Comparison of ENCODE assay signal across 9 cellular contexts in the genomic region with DNA sequence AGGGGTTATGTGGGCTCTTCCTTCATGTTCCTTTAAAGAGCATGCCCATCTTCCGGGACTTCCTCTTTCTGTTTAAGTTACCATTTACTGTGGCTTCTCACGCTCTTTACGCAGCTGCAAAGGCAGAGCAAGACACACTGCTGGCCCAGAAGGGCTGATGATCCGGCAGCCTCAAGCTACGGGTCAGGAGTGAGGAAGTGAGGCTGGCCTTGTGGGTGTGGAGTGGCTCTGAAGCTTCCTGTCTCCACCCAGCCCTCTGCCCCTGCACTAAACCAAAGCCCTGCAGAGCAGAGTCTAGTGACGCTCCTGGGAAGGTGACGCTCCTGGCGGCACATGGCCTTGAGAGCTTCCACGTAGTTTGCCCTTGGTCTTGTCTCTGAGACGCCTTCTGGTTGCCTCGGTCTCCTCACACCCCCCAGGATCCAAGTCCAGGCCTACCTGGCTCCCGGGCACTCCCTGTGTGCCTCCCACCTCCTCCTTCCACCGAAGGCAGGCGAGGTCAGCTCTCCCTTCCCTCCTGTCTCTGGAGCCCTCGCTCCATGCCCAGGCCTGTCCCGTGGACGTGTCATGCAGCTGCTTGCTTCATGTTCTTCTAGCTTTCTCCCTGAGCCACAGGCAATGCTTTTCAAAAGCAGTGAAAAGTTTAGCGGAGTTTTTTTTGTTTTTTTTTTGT. TPM values are rescaled to one million over a fixed set of nuclear protein-coding genes. Genes with fewer than 3 reads are reported as not detected.
DNase-seq lines count a peak whose midpoint lies in the region; ATAC-seq and TF ChIP-seq lines count a peak whose summit lies in the region.
"Had no signal": no experiment of that assay in that cellular context is flagged by ENCODE, and none has a peak within 500 bp of the region (broad histone marks: within the 10 kb centered on the region; RNA-seq: fewer than 3 reads in every experiment).

No MANE protein-coding gene starts in this region.

- ATAC-seq in GM19395 (IDR thresholded peaks at IDR 0.05; ENCODE audit: unreplicated experiment): peak; percentile 91
- ATAC-seq in HG03439 (IDR thresholded peaks at IDR 0.05; ENCODE audit: unreplicated experiment): peak; percentile 80
- ATAC-seq in gastrocnemius medialis: peak; percentile 24 to 36

- H3K4me3 ChIP-seq in gastrocnemius medialis: no peak overlapping the region

- no peak for TF ChIP-seq CTCF in gastrocnemius medialis (IDR thresholded peaks at IDR 0.05 in 4 of 5, conservative IDR thresholded peaks at IDR 0.05 in 1 of 5)

- TF ChIP-seq POLR2A in gastrocnemius medialis (IDR thresholded peaks at IDR 0.05): peak in 1 of 2 donors; percentile 34

- peak overlapping the region; percentile 93 for H3K27ac ChIP-seq in epithelial cell of prostate
- no peak overlapping the region for H3K27ac ChIP-seq in gastrocnemius medialis
- H3K27ac ChIP-seq: VCaP had no signal

- no peaks in the 10 kb centered on the region for H3K36me3 ChIP-seq in gastrocnemius medialis

- in situ Hi-C loops in gastrocnemius medialis (cut with MboI; ENCODE audit: low sequenced_read_pairs in 4 of 4): no loop called here

- H3K9me3 ChIP-seq in gastrocnemius medialis: no peaks in the 10 kb centered on the region

- peaks cover 0 to 4% of the 10 kb centered on the region in 2 donors for H3K4me1 ChIP-seq in gastrocnemius medialis

- no peaks in the 10 kb centered on the region for H3K27me3 ChIP-seq in gastrocnemius medialis

- intact Hi-C loops in gastrocnemius medialis (cut with DNase I; ENCODE audit: low total_unique reads): no loop called here

- peak; percentile 76 to 81 for DNase-seq in activated CD4-positive, alpha-beta T cell treated with anti-CD3 and anti-CD28 coated beads, Interleukin-2, amount 50 U/mL, for 48 hours
- DNase-seq in epithelial cell of prostate (ENCODE audit: low read depth, low spot score) (peak; percentile 88), gastrocnemius medialis (peak; percentile 43 to 60), retina (no peak), EL (no peak), HuH-7 (ENCODE audit: low spot score) (no peak)

RNA-seq across cellular contexts. Expression of a gene that starts 50.3 kb away (rescaled TPM):
- total RNA-seq in gastrocnemius medialis: 1 to 10 TPM in 1 of 4 donors, under 1 TPM in 3; 0.32 to 3.6 (median 0.46) TPM

Comparison
In these comparisons a context has a peak if more than half of its experiments do, and no peak if none do; other contexts are left out.
1. ATAC-seq: peak in every context shown above with its lines; median percentile 91 in GM19395; 80 in HG03439; 30 in gastrocnemius medialis.
2. DNase-seq: peak in activated CD4-positive, alpha-beta T cell treated with anti-CD3 and anti-CD28 coated beads, Interleukin-2, amount 50 U/mL, for 48 hours (2 of 2), epithelial cell of prostate (single experiment) and gastrocnemius medialis (2 of 2); none in retina (single experiment), EL (single experiment) and HuH-7 (single experiment).